Comparison of ENCODE assay signal across 10 cellular contexts in the genomic region with DNA sequence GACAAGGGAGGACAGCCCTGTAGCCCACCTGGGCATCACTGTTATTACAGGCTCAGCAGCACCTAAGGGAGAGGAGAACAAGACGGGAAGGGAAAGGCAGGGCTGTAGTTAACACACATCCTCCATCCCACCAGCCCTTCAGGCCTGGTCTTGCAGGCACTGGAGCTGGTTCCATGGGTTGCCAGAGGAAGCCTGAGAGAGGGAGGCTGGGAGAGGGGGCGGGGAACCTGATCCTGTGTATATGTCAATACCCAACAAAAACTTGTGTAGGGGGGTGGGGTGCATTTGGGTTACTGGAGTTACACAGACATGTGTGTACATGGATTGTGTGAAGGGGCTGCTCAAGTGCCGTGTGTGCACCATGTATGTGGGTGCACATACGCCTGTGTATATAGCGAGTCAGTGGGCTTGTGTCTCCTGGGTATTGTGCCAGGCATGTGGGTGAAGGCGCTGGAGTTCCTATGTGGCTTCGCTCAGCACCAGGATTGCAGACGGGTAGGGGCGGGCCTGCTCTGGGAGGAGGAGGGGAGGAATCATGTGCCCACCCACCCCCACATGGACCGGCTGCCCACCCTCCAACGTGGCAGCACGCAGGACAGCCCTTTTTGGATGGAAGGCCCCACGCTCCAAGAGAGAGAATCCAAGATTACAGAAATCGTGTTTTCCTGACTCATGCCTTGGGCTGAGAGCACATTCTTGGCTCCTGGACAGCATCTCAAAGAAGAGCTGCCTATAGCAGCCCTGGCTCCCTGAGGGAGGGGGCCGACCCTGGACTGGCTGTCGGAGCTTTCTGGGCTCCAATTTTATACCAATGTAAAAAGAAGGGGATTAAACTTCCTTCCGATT. TPM values are rescaled to one million over a fixed set of nuclear protein-coding genes. Genes with fewer than 3 reads are reported as not detected.
A peak's percentile ranks its signal among the peaks of the same experiment; 100 is the strongest.
DNase-seq lines count a peak whose midpoint lies in the region; TF ChIP-seq lines count a peak whose summit lies in the region.
"Had no signal": no experiment of that assay in that cellular context is flagged by ENCODE, and none has a peak within 500 bp of the region (broad histone marks: within the 10 kb centered on the region; RNA-seq: fewer than 3 reads in every experiment).

No MANE protein-coding gene starts in this region.

- peak overlapping the region; percentile 54 to 97 for H3K4ac ChIP-seq in mesenchymal stem cell (ENCODE audit: low read depth in 1 of 2, low read length in 2 of 2)

- peak overlapping the region; percentile 96 to 100 for H2BK12ac ChIP-seq in mesenchymal stem cell (ENCODE audit: low read length in 2 of 2)

- no peaks in the 10 kb centered on the region for H3K9me2 ChIP-seq in MM.1S (replicated peaks; ENCODE audit: insufficient read depth, low read length)

- H3K9me3 ChIP-seq in HUES48 (ENCODE audit: control insufficient read depth, insufficient read depth, low read length), result no peaks in the 10 kb centered on the region
- no peaks in the 10 kb centered on the region for H3K9me3 ChIP-seq in colonic mucosa
- H3K9me3 ChIP-seq in mesenchymal stem cell (ENCODE audit: control insufficient read depth, low read length), result no peaks in the 10 kb centered on the region
- no peaks in the 10 kb centered on the region for H3K9me3 ChIP-seq in transverse colon
- no peaks in the 10 kb centered on the region for H3K9me3 ChIP-seq in MM.1S (replicated peaks; ENCODE audit: insufficient read depth, low read length)

- H3K4me2 ChIP-seq in mesenchymal stem cell (ENCODE audit: low read length, poor library complexity, severe bottlenecking) (no peak overlapping the region), MM.1S (ENCODE audit: low read depth, low read length) (no peak overlapping the region)

- peak overlapping the region; percentile 96 for H4K8ac ChIP-seq in mesenchymal stem cell (ENCODE audit: low read length)

- peak overlapping the region; percentile 88 for H2BK15ac ChIP-seq in mesenchymal stem cell (ENCODE audit: low read depth, poor library complexity, severe bottlenecking)

- peak overlapping the region in 1 of 2 experiments; percentile 35 for H3K23ac ChIP-seq in mesenchymal stem cell (ENCODE audit: low read length in 2 of 2)

- no peak for TF ChIP-seq EP300 in transverse colon (IDR thresholded peaks at IDR 0.05; ENCODE audit: low read depth)

- H4K20me1 ChIP-seq in MM.1S (ENCODE audit: insufficient read depth, low read length), result no peaks in the 10 kb centered on the region

- H4K91ac ChIP-seq in mesenchymal stem cell (ENCODE audit: low read length), result peak overlapping the region; percentile 99

- 56% methylated on average over 16 of the region's 17 CpGs for WGBS in mesenchymal stem cell
- 66 to 82% methylated on average over 2 to 17 of the region's 17 CpGs for WGBS in transverse colon (ENCODE audit: low coverage in 1 of 2), 2 donors

- peak overlapping the region in 1 of 2 experiments; percentile 77 for H3K14ac ChIP-seq in mesenchymal stem cell (ENCODE audit: low read length in 2 of 2)

- no peaks in the 10 kb centered on the region for H3K79me2 ChIP-seq in MM.1S (ENCODE audit: low read length)

- H3K27me3 ChIP-seq in HUES48 (ENCODE audit: control insufficient read depth, insufficient read depth, low read length) (no peaks in the 10 kb centered on the region), colonic mucosa (no peaks in the 10 kb centered on the region), mesenchymal stem cell (ENCODE audit: control insufficient read depth in 1 of 2, insufficient read depth in 1 of 2, low read length in 2 of 2) (no peaks in the 10 kb centered on the region), transverse colon (no peaks in the 10 kb centered on the region), MM.1S (replicated peaks; ENCODE audit: insufficient read depth, low read length) (peaks cover 34% of the 10 kb centered on the region)

- TF ChIP-seq POLR2A in transverse colon (IDR thresholded peaks at IDR 0.05), result no peak

- H3K79me1 ChIP-seq in mesenchymal stem cell (replicated peaks; ENCODE audit: low read length, poor library complexity, severe bottlenecking), result no peaks in the 10 kb centered on the region

- H3K4me3 ChIP-seq in HUES48 (ENCODE audit: low read depth, low read length) (no peak overlapping the region), colonic mucosa (no peak overlapping the region), mesenchymal stem cell (ENCODE audit: insufficient read depth in 1 of 2, low read depth in 1 of 2, low read length in 2 of 2) (peak overlapping the region in 1 of 2 experiments; percentile 59), transverse colon (no peak overlapping the region), MM.1S (ENCODE audit: low read length) (no peak overlapping the region)

- peak overlapping the region; percentile 7 for H2AK5ac ChIP-seq in mesenchymal stem cell (ENCODE audit: low read length, severe bottlenecking)

- no peaks in the 10 kb centered on the region for H3F3A ChIP-seq in MM.1S (ENCODE audit: insufficient read depth, low read length)

- no peak overlapping the region for H3K9ac ChIP-seq in HUES48 (ENCODE audit: low read depth, low read length)
- H3K9ac ChIP-seq in colonic mucosa (ENCODE audit: low read depth in 2 of 2, low read length in 2 of 2), result peak overlapping the region in 1 of 2 donors; percentile 68
- peak overlapping the region; percentile 83 for H3K9ac ChIP-seq in mesenchymal stem cell (ENCODE audit: low read length)
- no peak overlapping the region for H3K9ac ChIP-seq in MM.1S (ENCODE audit: low read length)

- in situ Hi-C loops in transverse colon (cut with MboI; ENCODE audit: low pct_ligation_motif_present in 1 of 4, low pct_unique_long_range_greater_than_20kb in 1 of 4, low sequenced_read_pairs in 3 of 4), result no loop called here

- H2BK5ac ChIP-seq in mesenchymal stem cell (ENCODE audit: low read depth, low read length, poor library complexity, severe bottlenecking), result no peak overlapping the region

- H2AFZ ChIP-seq in mesenchymal stem cell (ENCODE audit: low read depth, low read length) (no peak overlapping the region), MM.1S (ENCODE audit: low read length) (no peak overlapping the region)

- peak overlapping the region; percentile 99 for H2BK120ac ChIP-seq in mesenchymal stem cell (ENCODE audit: low read depth, low read length)

- TF ChIP-seq CTCF in colonic mucosa (IDR thresholded peaks at IDR 0.05), result no peak
- no peak for TF ChIP-seq CTCF in transverse colon (IDR thresholded peaks at IDR 0.05)
- no peak for TF ChIP-seq CTCF in MM.1S (IDR thresholded peaks at IDR 0.05; ENCODE audit: low read length)

- intact Hi-C loops in colonic mucosa (cut with DNase I) (no loop called here), transverse colon (cut with DNase I; ENCODE audit: low total_unique reads) (no loop called here)

- H3K27ac ChIP-seq in HUES48 (ENCODE audit: low read depth, low read length), result peak overlapping the region; percentile 3
- H3K27ac ChIP-seq in colonic mucosa, result peak overlapping the region; percentile 79
- no peak overlapping the region for H3K27ac ChIP-seq in mesenchymal stem cell (ENCODE audit: low read length, poor library complexity, severe bottlenecking)
- peak overlapping the region; percentile 96 to 99 (median 98) for H3K27ac ChIP-seq in transverse colon
- no peak overlapping the region for H3K27ac ChIP-seq in MM.1S (ENCODE audit: low read length)

- DNase-seq in colonic mucosa, result no peak
- DNase-seq in mesenchymal stem cell, result peak; percentile 88
- peak; percentile 41 for DNase-seq in transverse colon
- DNase-seq in MM.1S, result no peak
- no peak for DNase-seq in NAMALWA (ENCODE audit: low spot score)
- no peak for DNase-seq in activated CD8-positive, alpha-beta memory T cell treated with anti-CD3 and anti-CD28 coated beads, Interleukin-2, amount 50 U/mL, for 4 hours
- no peak for DNase-seq in occipital lobe (lab: John Stamatoyannopoulos, UW)
- DNase-seq: activated CD8-positive, alpha-beta memory T cell treated with anti-CD3 and anti-CD28 coated beads, Interleukin-2, amount 10 ng/mL, durations not matched to agents 7 days and 5 days; NCI-H82 had no signal

- H3K36me3 ChIP-seq in HUES48 (ENCODE audit: control insufficient read depth, insufficient read depth, low read length) (no peaks in the 10 kb centered on the region), colonic mucosa (no peaks in the 10 kb centered on the region), mesenchymal stem cell (ENCODE audit: control insufficient read depth in 1 of 2, insufficient read depth in 2 of 2, low read depth in 1 of 2, low read length in 2 of 2) (no peaks in the 10 kb centered on the region), transverse colon (no peaks in the 10 kb centered on the region), MM.1S (replicated peaks; ENCODE audit: insufficient read depth, low read length) (no peaks in the 10 kb centered on the region)

- peaks cover 34% of the 10 kb centered on the region for H3K4me1 ChIP-seq in HUES48 (ENCODE audit: control insufficient read depth, insufficient read depth, low read length)
- H3K4me1 ChIP-seq in colonic mucosa, result peaks cover 3% of the 10 kb centered on the region
- peaks cover 42% of the 10 kb centered on the region for H3K4me1 ChIP-seq in mesenchymal stem cell (ENCODE audit: control insufficient read depth, insufficient read depth, low read depth, low read length)
- H3K4me1 ChIP-seq in transverse colon, result peaks cover 33 to 63% (median 50%) of the 10 kb centered on the region in 4 donors
- H3K4me1 ChIP-seq in MM.1S (ENCODE audit: low read length), result no peaks in the 10 kb centered on the region

- H3K18ac ChIP-seq in mesenchymal stem cell (ENCODE audit: low read depth in 1 of 2, low read length in 2 of 2), result peak overlapping the region; percentile 97 to 98

RNA-seq across cellular contexts. Expression of gene SERPINH1, which starts 4.2 kb away (rescaled TPM):
- total RNA-seq in colonic mucosa (100 to 1,000 TPM in 1 of 2 donors, 10 to 100 TPM in 1; 66.3 to 136 TPM), transverse colon (100 to 1,000 TPM in 1 of 4 donors, 10 to 100 TPM in 3; 34.8 to 169 (median 76.0) TPM), occipital lobe (29.3 TPM)
- 896 TPM for polyA plus RNA-seq in mesenchymal stem cell (2013, experiment 1 of 2)
- polyA plus RNA-seq in mesenchymal stem cell (2013, experiment 2 of 2), result 870 TPM

RNA-seq across cellular contexts. Expression of gene GDPD5, which starts 32.1 kb away (rescaled TPM):
- 1 to 10 TPM; 2.6 to 4.1 TPM for total RNA-seq in colonic mucosa
- polyA plus RNA-seq in mesenchymal stem cell (2013, experiment 1 of 2), result 1.8 TPM
- polyA plus RNA-seq in mesenchymal stem cell (2013, experiment 2 of 2), result 1.4 TPM
- 10 to 100 TPM in 1 of 4 donors, 1 to 10 TPM in 2, not detected in 1; 3.7 to 10.1 (median 7.1) TPM for total RNA-seq in transverse colon
- 9.8 TPM for total RNA-seq in occipital lobe

Comparison
In these comparisons a context has a peak if more than half of its experiments do, and no peak if none do; other contexts are left out.
1. H3K27ac ChIP-seq: peak in HUES48 (single experiment), colonic mucosa (single experiment) and transverse colon (4 of 4); none in mesenchymal stem cell (single experiment) and MM.1S (single experiment).
2. DNase-seq: peak in mesenchymal stem cell (single experiment) and transverse colon (single experiment); none in colonic mucosa (single experiment), MM.1S (single experiment), NAMALWA (single experiment), activated CD8-positive, alpha-beta memory T cell treated with anti-CD3 and anti-CD28 coated beads, Interleukin-2, amount 50 U/mL, for 4 hours (single experiment) and occipital lobe (single experiment).